1 cellular context compared by ENCODE assay signal in the genomic region with DNA sequence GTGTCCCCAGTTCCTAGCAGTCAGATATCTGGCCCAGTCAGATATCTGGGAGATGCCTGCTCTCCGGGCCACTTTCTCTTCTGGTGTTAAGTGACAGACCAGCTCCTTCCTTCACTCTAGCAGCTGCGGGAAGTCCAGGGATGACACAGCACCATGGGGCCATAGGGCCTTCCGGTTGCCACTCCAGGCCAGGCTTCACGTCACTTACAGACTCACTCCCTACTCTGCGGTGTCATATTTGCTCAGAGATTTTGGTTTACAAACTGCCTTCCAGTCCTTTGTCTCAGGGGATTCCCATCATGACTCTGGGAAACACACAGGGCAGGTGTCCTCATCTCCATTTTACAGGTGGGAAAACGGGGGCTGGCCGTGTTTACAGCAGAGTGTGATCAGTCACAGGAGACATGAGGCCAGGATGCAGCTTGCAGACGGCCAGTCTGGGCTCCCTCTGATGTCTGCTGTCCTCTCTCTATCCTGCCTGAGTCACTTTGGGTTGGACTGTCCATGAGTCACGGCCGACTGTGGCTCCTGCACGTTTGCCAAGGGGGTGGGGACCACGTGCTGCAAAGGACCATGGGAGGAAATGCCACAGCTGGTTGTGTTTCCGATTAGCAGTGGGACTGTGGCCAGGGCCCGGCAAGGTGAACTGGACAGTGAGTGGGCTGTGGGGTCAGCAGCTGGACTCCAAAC.
TF ChIP-seq lines count a peak whose summit lies in the region.

No MANE protein-coding gene starts in this region.

TF ChIP-seq in HepG2, 621 proteins besides CTCF, POLR2A, EP300 and RAD21 (continued from another document and continues in another):
- TF ChIP-seq, protein P1, sequence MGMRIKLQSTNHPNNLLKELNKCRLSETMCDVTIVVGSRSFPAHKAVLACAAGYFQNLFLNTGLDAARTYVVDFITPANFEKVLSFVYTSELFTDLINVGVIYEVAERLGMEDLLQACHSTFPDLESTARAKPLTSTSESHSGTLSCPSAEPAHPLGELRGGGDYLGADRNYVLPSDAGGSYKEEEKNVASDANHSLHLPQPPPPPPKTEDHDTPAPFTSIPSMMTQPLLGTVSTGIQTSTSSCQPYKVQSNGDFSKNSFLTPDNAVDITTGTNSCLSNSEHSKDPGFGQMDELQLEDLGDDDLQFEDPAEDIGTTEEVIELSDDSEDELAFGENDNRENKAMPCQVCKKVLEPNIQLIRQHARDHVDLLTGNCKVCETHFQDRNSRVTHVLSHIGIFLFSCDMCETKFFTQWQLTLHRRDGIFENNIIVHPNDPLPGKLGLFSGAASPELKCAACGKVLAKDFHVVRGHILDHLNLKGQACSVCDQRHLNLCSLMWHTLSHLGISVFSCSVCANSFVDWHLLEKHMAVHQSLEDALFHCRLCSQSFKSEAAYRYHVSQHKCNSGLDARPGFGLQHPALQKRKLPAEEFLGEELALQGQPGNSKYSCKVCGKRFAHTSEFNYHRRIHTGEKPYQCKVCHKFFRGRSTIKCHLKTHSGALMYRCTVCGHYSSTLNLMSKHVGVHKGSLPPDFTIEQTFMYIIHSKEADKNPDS (CRISPR knock-in tag; IDR thresholded peaks at IDR 0.05), result no peak
- no peak for TF ChIP-seq ZNF337 (CRISPR knock-in tag; IDR thresholded peaks at IDR 0.05; ENCODE audit: borderline replicate concordance, low read depth)
- peak; percentile 91; the same call in 1 of the 2 replicates for TF ChIP-seq JUN (CRISPR knock-in tag; IDR thresholded peaks at IDR 0.05)
- TF ChIP-seq GABPB1 (CRISPR knock-in tag; IDR thresholded peaks at IDR 0.05), result peak; percentile 83
- peak; percentile 89; the same call in 1 of the 2 replicates for TF ChIP-seq DNMT1 (CRISPR knock-in tag; IDR thresholded peaks at IDR 0.05)
- no peak for TF ChIP-seq ZNF24 (IDR thresholded peaks at IDR 0.05)
- no peak for TF ChIP-seq ZHX1 (CRISPR knock-in tag; IDR thresholded peaks at IDR 0.05; ENCODE audit: low read depth)
- no peak for TF ChIP-seq CBX1 (IDR thresholded peaks at IDR 0.05; ENCODE audit: low read depth)
- TF ChIP-seq ZNF138 (CRISPR knock-in tag; IDR thresholded peaks at IDR 0.05; ENCODE audit: low read depth), result no peak
- TF ChIP-seq KMT2A (CRISPR knock-in tag; IDR thresholded peaks at IDR 0.05), result 0 out of 2 replicates have a peak, but pooled peaks have one; percentile 25
- TF ChIP-seq ZFP62 (CRISPR knock-in tag; IDR thresholded peaks at IDR 0.05), result no peak
- peak; percentile 97 for TF ChIP-seq TFAP4 (IDR thresholded peaks at IDR 0.05; ENCODE audit: borderline replicate concordance, low read depth)
- 0 out of 2 replicates have a peak, but pooled peaks have one; percentile 58 for TF ChIP-seq REPIN1 (CRISPR knock-in tag; IDR thresholded peaks at IDR 0.05; ENCODE audit: borderline replicate concordance, low read depth)
- TF ChIP-seq AHDC1 (CRISPR knock-in tag; IDR thresholded peaks at IDR 0.05; ENCODE audit: borderline replicate concordance), result no peak; the same call in 1 of the 2 replicates
- peak; percentile 57 for TF ChIP-seq XRCC5 (optimal IDR thresholded peaks at IDR 0.05; ENCODE audit: low read length)
- no peak for TF ChIP-seq KDM5A (IDR thresholded peaks at IDR 0.05; ENCODE audit: borderline replicate concordance, low read length)
- TF ChIP-seq GABPA (IDR thresholded peaks at IDR 0.05; ENCODE audit: low read depth, low read length), result peak; percentile 50; the same call in 1 of the 2 replicates
- peak; percentile 79 for TF ChIP-seq GABPA (CRISPR knock-in tag; IDR thresholded peaks at IDR 0.05; ENCODE audit: low read depth)
- peak; percentile 75 for TF ChIP-seq ZNF629 (CRISPR knock-in tag; conservative IDR thresholded peaks at IDR 0.05)
- TF ChIP-seq ATF1 (CRISPR knock-in tag; IDR thresholded peaks at IDR 0.05), result peak; percentile 72
- TF ChIP-seq, protein P2, sequence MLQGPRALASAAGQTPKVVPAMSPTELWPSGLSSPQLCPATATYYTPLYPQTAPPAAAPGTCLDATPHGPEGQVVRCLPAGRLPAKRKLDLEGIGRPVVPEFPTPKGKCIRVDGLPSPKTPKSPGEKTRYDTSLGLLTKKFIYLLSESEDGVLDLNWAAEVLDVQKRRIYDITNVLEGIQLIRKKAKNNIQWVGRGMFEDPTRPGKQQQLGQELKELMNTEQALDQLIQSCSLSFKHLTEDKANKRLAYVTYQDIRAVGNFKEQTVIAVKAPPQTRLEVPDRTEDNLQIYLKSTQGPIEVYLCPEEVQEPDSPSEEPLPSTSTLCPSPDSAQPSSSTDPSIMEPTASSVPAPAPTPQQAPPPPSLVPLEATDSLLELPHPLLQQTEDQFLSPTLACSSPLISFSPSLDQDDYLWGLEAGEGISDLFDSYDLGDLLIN (CRISPR knock-in tag; IDR thresholded peaks at IDR 0.05; ENCODE audit: borderline replicate concordance), result no peak
- TF ChIP-seq RAD51 (IDR thresholded peaks at IDR 0.05; ENCODE audit: borderline replicate concordance), result no peak; the same call in 1 of the 2 replicates
- TF ChIP-seq NFE2 (CRISPR knock-in tag; IDR thresholded peaks at IDR 0.05), result peak; percentile 62; the same call in 1 of the 2 replicates
- no peak for TF ChIP-seq ZNF746 (CRISPR knock-in tag; IDR thresholded peaks at IDR 0.05)
- TF ChIP-seq, protein P3, sequence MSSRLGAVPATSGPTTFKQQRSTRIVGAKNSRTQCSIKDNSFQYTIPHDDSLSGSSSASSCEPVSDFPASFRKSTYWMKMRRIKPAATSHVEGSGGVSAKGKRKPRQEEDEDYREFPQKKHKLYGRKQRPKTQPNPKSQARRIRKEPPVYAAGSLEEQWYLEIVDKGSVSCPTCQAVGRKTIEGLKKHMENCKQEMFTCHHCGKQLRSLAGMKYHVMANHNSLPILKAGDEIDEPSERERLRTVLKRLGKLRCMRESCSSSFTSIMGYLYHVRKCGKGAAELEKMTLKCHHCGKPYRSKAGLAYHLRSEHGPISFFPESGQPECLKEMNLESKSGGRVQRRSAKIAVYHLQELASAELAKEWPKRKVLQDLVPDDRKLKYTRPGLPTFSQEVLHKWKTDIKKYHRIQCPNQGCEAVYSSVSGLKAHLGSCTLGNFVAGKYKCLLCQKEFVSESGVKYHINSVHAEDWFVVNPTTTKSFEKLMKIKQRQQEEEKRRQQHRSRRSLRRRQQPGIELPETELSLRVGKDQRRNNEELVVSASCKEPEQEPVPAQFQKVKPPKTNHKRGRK (CRISPR knock-in tag; IDR thresholded peaks at IDR 0.05), result no peak
- no peak for TF ChIP-seq ZNF768 (CRISPR knock-in tag; IDR thresholded peaks at IDR 0.05)
- TF ChIP-seq HOXA9 (CRISPR knock-in tag; IDR thresholded peaks at IDR 0.05; ENCODE audit: borderline replicate concordance), result no peak
- peak; percentile 27; the same call in 1 of the 2 replicates for TF ChIP-seq MIXL1 (CRISPR knock-in tag; IDR thresholded peaks at IDR 0.05)
- TF ChIP-seq MAFG (CRISPR knock-in tag; IDR thresholded peaks at IDR 0.05), result no peak
- peak; percentile 98 for TF ChIP-seq MAX (IDR thresholded peaks at IDR 0.05)
- TF ChIP-seq PRDM10 (CRISPR knock-in tag; IDR thresholded peaks at IDR 0.05; ENCODE audit: low read depth), result peak; percentile 62; the same call in 1 of the 2 replicates
- TF ChIP-seq KLF12 (CRISPR knock-in tag; IDR thresholded peaks at IDR 0.05; ENCODE audit: borderline replicate concordance), result no peak
- TF ChIP-seq ZNF362 (CRISPR knock-in tag; IDR thresholded peaks at IDR 0.05; ENCODE audit: borderline replicate concordance), result peak; percentile 51; the same call in 1 of the 2 replicates
- TF ChIP-seq ZNF264 (CRISPR knock-in tag; IDR thresholded peaks at IDR 0.05), result 0 out of 2 replicates have a peak, but pooled peaks have one; percentile 45
- peak; percentile 55; the same call in 1 of the 2 replicates for TF ChIP-seq ZC3H13 (CRISPR knock-in tag; IDR thresholded peaks at IDR 0.05)
